ENCODE assay signal across 2 cellular contexts in the genomic region with DNA sequence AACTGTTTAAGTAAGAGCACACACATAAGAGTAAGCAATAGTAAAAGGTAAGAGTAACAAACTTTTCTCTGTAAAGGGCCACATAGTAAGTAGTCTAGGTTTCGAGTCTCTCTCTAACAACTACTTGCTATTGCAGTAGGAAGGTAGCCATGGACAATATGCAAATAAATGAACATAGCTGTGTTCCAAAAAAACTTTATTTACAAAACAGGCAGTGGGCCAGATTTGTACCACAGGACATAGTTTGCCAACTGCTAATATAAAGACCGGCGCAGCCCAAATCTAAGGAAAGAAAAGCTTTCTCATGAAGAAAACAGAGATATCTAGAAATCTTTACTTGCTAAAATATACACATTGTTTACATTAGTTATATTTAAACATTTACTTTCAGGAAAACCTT.
TF ChIP-seq lines count a peak whose summit lies in the region.

No MANE protein-coding gene starts in this region.

TF ChIP-seq in GM12878, 131 proteins besides CTCF, POLR2A, EP300 and RAD21:
- TF ChIP-seq, protein P1, sequence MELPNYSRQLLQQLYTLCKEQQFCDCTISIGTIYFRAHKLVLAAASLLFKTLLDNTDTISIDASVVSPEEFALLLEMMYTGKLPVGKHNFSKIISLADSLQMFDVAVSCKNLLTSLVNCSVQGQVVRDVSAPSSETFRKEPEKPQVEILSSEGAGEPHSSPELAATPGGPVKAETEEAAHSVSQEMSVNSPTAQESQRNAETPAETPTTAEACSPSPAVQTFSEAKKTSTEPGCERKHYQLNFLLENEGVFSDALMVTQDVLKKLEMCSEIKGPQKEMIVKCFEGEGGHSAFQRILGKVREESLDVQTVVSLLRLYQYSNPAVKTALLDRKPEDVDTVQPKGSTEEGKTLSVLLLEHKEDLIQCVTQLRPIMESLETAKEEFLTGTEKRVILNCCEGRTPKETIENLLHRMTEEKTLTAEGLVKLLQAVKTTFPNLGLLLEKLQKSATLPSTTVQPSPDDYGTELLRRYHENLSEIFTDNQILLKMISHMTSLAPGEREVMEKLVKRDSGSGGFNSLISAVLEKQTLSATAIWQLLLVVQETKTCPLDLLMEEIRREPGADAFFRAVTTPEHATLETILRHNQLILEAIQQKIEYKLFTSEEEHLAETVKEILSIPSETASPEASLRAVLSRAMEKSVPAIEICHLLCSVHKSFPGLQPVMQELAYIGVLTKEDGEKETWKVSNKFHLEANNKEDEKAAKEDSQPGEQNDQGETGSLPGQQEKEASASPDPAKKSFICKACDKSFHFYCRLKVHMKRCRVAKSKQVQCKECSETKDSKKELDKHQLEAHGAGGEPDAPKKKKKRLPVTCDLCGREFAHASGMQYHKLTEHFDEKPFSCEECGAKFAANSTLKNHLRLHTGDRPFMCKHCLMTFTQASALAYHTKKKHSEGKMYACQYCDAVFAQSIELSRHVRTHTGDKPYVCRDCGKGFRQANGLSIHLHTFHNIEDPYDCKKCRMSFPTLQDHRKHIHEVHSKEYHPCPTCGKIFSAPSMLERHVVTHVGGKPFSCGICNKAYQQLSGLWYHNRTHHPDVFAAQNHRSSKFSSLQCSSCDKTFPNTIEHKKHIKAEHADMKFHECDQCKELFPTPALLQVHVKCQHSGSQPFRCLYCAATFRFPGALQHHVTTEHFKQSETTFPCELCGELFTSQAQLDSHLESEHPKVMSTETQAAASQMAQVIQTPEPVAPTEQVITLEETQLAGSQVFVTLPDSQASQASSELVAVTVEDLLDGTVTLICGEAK (IDR thresholded peaks at IDR 0.05; ENCODE audit: borderline replicate concordance) = peak; percentile 76; the same call in 1 of the 2 replicates
- no peak for TF ChIP-seq MTA3 (IDR thresholded peaks at IDR 0.05; ENCODE audit: borderline replicate concordance, low read length)

TF ChIP-seq in K562, 482 proteins besides CTCF, POLR2A, EP300 and RAD21:
- no peak for TF ChIP-seq TAF9B (IDR thresholded peaks at IDR 0.05; ENCODE audit: partially characterized antibody)
- TF ChIP-seq, protein P1 (IDR thresholded peaks at IDR 0.05) = peak; percentile 58
- TF ChIP-seq, protein P1 (CRISPR knock-in tag; IDR thresholded peaks at IDR 0.05) = no peak
- TF ChIP-seq, protein P2, sequence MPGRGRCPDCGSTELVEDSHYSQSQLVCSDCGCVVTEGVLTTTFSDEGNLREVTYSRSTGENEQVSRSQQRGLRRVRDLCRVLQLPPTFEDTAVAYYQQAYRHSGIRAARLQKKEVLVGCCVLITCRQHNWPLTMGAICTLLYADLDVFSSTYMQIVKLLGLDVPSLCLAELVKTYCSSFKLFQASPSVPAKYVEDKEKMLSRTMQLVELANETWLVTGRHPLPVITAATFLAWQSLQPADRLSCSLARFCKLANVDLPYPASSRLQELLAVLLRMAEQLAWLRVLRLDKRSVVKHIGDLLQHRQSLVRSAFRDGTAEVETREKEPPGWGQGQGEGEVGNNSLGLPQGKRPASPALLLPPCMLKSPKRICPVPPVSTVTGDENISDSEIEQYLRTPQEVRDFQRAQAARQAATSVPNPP (IDR thresholded peaks at IDR 0.05; ENCODE audit: borderline replicate concordance, insufficient read depth, insufficient read length) = no peak
